ENCODE assay signal across 9 cellular contexts in the genomic region with DNA sequence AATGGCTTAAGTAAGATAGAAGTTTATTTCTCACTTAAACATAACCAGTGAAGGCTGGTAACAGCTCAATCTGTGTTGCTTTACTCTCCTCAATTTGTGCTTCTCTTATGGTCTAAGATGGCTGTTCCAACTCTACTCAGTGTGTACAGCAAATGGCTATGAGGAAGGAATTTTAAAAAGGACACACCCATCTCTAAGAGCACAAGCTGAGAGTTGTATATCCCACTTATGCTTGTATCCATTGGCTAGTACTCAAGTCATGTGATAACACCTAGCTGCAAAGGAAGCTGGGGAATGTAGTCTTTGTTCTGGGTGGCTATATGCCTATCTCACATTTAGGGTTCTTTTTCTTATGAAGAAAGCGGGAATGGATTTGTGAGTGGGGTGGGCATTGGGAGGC.
DNase-seq lines count a peak whose midpoint lies in the region; ATAC-seq and TF ChIP-seq lines count a peak whose summit lies in the region.
"Had no signal": no experiment of that assay in that cellular context is flagged by ENCODE, and none has a peak within 500 bp of the region (broad histone marks: within the 10 kb centered on the region; RNA-seq: fewer than 3 reads in every experiment).

No MANE protein-coding gene starts in this region.

- no peaks in the 10 kb centered on the region for H3K4me1 ChIP-seq in OCI-LY7 (ENCODE audit: insufficient read depth, low read length, poor library complexity, severe bottlenecking)
- no peaks in the 10 kb centered on the region for H3K4me1 ChIP-seq in adrenal gland (replicated peaks in 1 of 2)
- H3K4me1 ChIP-seq in stomach, result peaks cover 0 to 9% (median 4%) of the 10 kb centered on the region in 4 donors
- no peaks in the 10 kb centered on the region for H3K4me1 ChIP-seq in testis

- TF ChIP-seq POLR2A in adrenal gland (IDR thresholded peaks at IDR 0.05) (no peak), stomach (IDR thresholded peaks at IDR 0.05) (no peak), testis (IDR thresholded peaks at IDR 0.05) (no peak)

- no peaks in the 10 kb centered on the region for H3K9me2 ChIP-seq in OCI-LY7 (ENCODE audit: insufficient read depth, low read length)

- ATAC-seq in GM18511 (IDR thresholded peaks at IDR 0.05; ENCODE audit: unreplicated experiment), result peak; percentile 75
- ATAC-seq in HG02588 (IDR thresholded peaks at IDR 0.05; ENCODE audit: unreplicated experiment), result peak; percentile 71
- no peak for ATAC-seq in HG03280 (IDR thresholded peaks at IDR 0.05; ENCODE audit: unreplicated experiment)

- no peaks in the 10 kb centered on the region for H3K9me3 ChIP-seq in OCI-LY7 (ENCODE audit: low read length)
- H3K9me3 ChIP-seq in adrenal gland (replicated peaks in 1 of 3), result no peaks in the 10 kb centered on the region
- no peaks in the 10 kb centered on the region for H3K9me3 ChIP-seq in stomach
- no peaks in the 10 kb centered on the region for H3K9me3 ChIP-seq in testis

- peak; percentile 67 for DNase-seq in OCI-LY7 (ENCODE audit: low spot score)
- peak; percentile 16 for DNase-seq in hepatic stellate cell (ENCODE audit: low spot score)
- no peak for DNase-seq in adrenal gland
- DNase-seq in stomach, result no peak
- DNase-seq in testis, result no peak

- WGBS in adrenal gland, 4 donors, result 0 to 75% (median 7%) methylated on average over 1 of the region's 1 CpG
- WGBS in stomach, 5 donors, result 0 to 97% (median 66%) methylated on average over 1 of the region's 1 CpG
- WGBS in testis, 2 donors, result 0 to 59% methylated on average over 1 of the region's 1 CpG

- no peaks in the 10 kb centered on the region for H4K20me1 ChIP-seq in OCI-LY7 (ENCODE audit: insufficient read depth, low read length)

- TF ChIP-seq CTCF in OCI-LY7 (conservative IDR thresholded peaks at IDR 0.05; ENCODE audit: low read length) (no peak), adrenal gland (IDR thresholded peaks at IDR 0.05) (no peak), stomach (IDR thresholded peaks at IDR 0.05) (no peak), testis (IDR thresholded peaks at IDR 0.05) (no peak)

- BruUV-seq in OCI-LY7 (replicated peaks; lab: Mats Ljungman, UMichigan), result no TSS peak

- H3K36me3 ChIP-seq in OCI-LY7 (ENCODE audit: insufficient read depth, low read length), result no peaks in the 10 kb centered on the region
- H3K36me3 ChIP-seq in adrenal gland (replicated peaks in 1 of 2), result no peaks in the 10 kb centered on the region
- peaks cover 6 to 35% (median 31%) of the 10 kb centered on the region in 4 donors for H3K36me3 ChIP-seq in stomach
- no peaks in the 10 kb centered on the region for H3K36me3 ChIP-seq in testis (ENCODE audit: low read depth, missing control alignments)

- POLR2A ChIA-PET in OCI-LY7 (lab: Charles Lee), result interaction anchor here (0.6 to 5.9 kb wide), 4 partner anchors 12 to 263 kb away, joined by 4 to 26 read pairs (median 4); a partner anchor contains a TSS

- 0 out of 2 replicates have a peak overlapping the region, but pooled peaks have one; percentile 3 for H3K4me2 ChIP-seq in OCI-LY7 (ENCODE audit: low read length)

- H3K27ac ChIP-seq in OCI-LY7 (ENCODE audit: low read depth, low read length, poor library complexity, severe bottlenecking), result no peak overlapping the region
- H3K27ac ChIP-seq in adrenal gland, result no peak overlapping the region
- no peak overlapping the region for H3K27ac ChIP-seq in stomach
- H3K27ac ChIP-seq in testis, result no peak overlapping the region
- H3K27ac ChIP-seq: HL-60 had no signal

- H3K79me2 ChIP-seq in OCI-LY7 (ENCODE audit: insufficient read depth, low read depth, low read length), result no peaks in the 10 kb centered on the region

- H3K4me3 ChIP-seq in OCI-LY7 (ENCODE audit: low read depth, low read length, poor library complexity, severe bottlenecking) (no peak overlapping the region), adrenal gland (no peak overlapping the region), stomach (no peak overlapping the region), testis (no peak overlapping the region)

- H3K27me3 ChIP-seq in adrenal gland (no peaks in the 10 kb centered on the region), stomach (no peaks in the 10 kb centered on the region), testis (no peaks in the 10 kb centered on the region)

- H2AFZ ChIP-seq in OCI-LY7 (ENCODE audit: low read length), result peak overlapping the region; percentile 85

- CTCF ChIA-PET in OCI-LY7 (lab: Charles Lee; ENCODE audit: unreplicated experiment), result no interaction called here

- intact Hi-C loops in OCI-LY7 (cut with micrococcal nuclease; ENCODE audit: unreplicated experiment) (no loop called here), adrenal gland (cut with DNase I) (no loop called here), stomach (cut with DNase I; ENCODE audit: low total_unique reads) (no loop called here), testis (cut with DNase I; ENCODE audit: low total_unique reads) (no loop called here)

- no peak for TF ChIP-seq EP300 in stomach (IDR thresholded peaks at IDR 0.05)

Comparison
In these comparisons a context has a peak if more than half of its experiments do, and no peak if none do; other contexts are left out.
1. DNase-seq: peak in OCI-LY7 (single experiment) and hepatic stellate cell (single experiment); none in adrenal gland (0 of 7), stomach (single experiment) and testis (single experiment).